1 cellular context compared by ENCODE assay signal in the genomic region with DNA sequence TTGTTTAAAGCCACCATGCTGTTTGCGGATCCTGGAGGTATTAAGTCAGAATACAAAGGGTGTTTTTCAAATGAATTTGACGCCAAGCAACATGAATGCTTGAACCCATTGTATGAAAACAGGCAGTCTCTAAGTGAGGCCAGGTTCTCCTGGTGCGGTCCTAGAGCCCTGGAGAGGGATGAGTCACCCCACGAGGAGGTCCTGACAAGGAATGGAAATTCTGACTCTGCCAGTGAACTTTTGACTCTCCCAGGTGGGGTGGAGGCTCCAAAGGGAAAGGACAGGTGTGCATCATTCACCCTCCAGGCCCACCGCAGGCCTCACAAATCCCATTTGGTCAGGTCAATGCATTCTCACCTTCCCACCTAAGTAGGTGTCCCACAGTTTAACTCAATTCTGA.
TF ChIP-seq lines count a peak whose summit lies in the region.

No MANE protein-coding gene starts in this region.

TF ChIP-seq in K562, 482 proteins besides CTCF, POLR2A, EP300 and RAD21 (continues in another document):
- TF ChIP-seq ZBTB43 (CRISPR knock-in tag; IDR thresholded peaks at IDR 0.05) = no peak
- no peak for TF ChIP-seq TAF7 (tag; IDR thresholded peaks at IDR 0.05)
- no peak for TF ChIP-seq ZBTB11 (CRISPR knock-in tag; IDR thresholded peaks at IDR 0.05)
- no peak for TF ChIP-seq TEAD2 (tag; IDR thresholded peaks at IDR 0.05)
- TF ChIP-seq ZNF324 (CRISPR knock-in tag; IDR thresholded peaks at IDR 0.05) = no peak
- TF ChIP-seq KDM4B (IDR thresholded peaks at IDR 0.05; ENCODE audit: borderline replicate concordance in 2 of 2, low read depth in 1 of 2) = no peak
- no peak for TF ChIP-seq MCM7 (IDR thresholded peaks at IDR 0.05)
- no peak for TF ChIP-seq TCF7 (IDR thresholded peaks at IDR 0.05; ENCODE audit: borderline replicate concordance)
- no peak for TF ChIP-seq ZBTB9 (CRISPR knock-in tag; IDR thresholded peaks at IDR 0.05)
- TF ChIP-seq STAT5B (CRISPR knock-in tag; IDR thresholded peaks at IDR 0.05) = no peak
- no peak for TF ChIP-seq VEZF1 (CRISPR knock-in tag; IDR thresholded peaks at IDR 0.05)
- no peak for TF ChIP-seq NBN (IDR thresholded peaks at IDR 0.05; ENCODE audit: low read depth)
- TF ChIP-seq ARID1B (IDR thresholded peaks at IDR 0.05) = 0 out of 2 replicates have a peak, but pooled peaks have one; percentile 43
- TF ChIP-seq NR1H2 (CRISPR knock-in tag; IDR thresholded peaks at IDR 0.05) = no peak
- TF ChIP-seq ZNF830 (CRISPR knock-in tag; IDR thresholded peaks at IDR 0.05) = no peak
- TF ChIP-seq KLF6 (CRISPR knock-in tag; IDR thresholded peaks at IDR 0.05; ENCODE audit: borderline replicate concordance) = no peak
- TF ChIP-seq KDM1A (IDR thresholded peaks at IDR 0.05) = no peak
- TF ChIP-seq ILF3 (IDR thresholded peaks at IDR 0.05; ENCODE audit: borderline replicate concordance) = no peak
- TF ChIP-seq HEY1 (CRISPR knock-in tag; IDR thresholded peaks at IDR 0.05; ENCODE audit: borderline replicate concordance) = no peak
- TF ChIP-seq FOSL1 (tag; conservative IDR thresholded peaks at IDR 0.05) = peak; percentile 94
- no peak for TF ChIP-seq ZNF3 (CRISPR knock-in tag; IDR thresholded peaks at IDR 0.05)
- no peak for TF ChIP-seq HMGXB4 (CRISPR knock-in tag; IDR thresholded peaks at IDR 0.05)
- TF ChIP-seq CSDE1 (IDR thresholded peaks at IDR 0.05) = no peak
- TF ChIP-seq SRSF1 (IDR thresholded peaks at IDR 0.05; ENCODE audit: low read depth, low read length) = no peak
- TF ChIP-seq CHD1 (IDR thresholded peaks at IDR 0.05; ENCODE audit: low read length) = no peak
- TF ChIP-seq RB1 (IDR thresholded peaks at IDR 0.05; ENCODE audit: low read depth) = no peak
- TF ChIP-seq ELK1 (CRISPR knock-in tag; IDR thresholded peaks at IDR 0.05) = no peak
- TF ChIP-seq ZNF347 (CRISPR knock-in tag; IDR thresholded peaks at IDR 0.05; ENCODE audit: low read depth) = no peak
- TF ChIP-seq, protein P1, sequence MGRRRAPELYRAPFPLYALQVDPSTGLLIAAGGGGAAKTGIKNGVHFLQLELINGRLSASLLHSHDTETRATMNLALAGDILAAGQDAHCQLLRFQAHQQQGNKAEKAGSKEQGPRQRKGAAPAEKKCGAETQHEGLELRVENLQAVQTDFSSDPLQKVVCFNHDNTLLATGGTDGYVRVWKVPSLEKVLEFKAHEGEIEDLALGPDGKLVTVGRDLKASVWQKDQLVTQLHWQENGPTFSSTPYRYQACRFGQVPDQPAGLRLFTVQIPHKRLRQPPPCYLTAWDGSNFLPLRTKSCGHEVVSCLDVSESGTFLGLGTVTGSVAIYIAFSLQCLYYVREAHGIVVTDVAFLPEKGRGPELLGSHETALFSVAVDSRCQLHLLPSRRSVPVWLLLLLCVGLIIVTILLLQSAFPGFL (CRISPR knock-in tag; IDR thresholded peaks at IDR 0.05) = no peak
- TF ChIP-seq KHSRP (IDR thresholded peaks at IDR 0.05) = no peak
- 0 out of 2 replicates have a peak, but pooled peaks have one; percentile 31 for TF ChIP-seq JUNB (CRISPR knock-in tag; conservative IDR thresholded peaks at IDR 0.05)
- no peak for TF ChIP-seq SRF (CRISPR knock-in tag; IDR thresholded peaks at IDR 0.05)
- TF ChIP-seq BACH1 (tag; IDR thresholded peaks at IDR 0.05) = no peak
- 0 out of 2 replicates have a peak, but pooled peaks have one; percentile 20 for TF ChIP-seq DPF2 (IDR thresholded peaks at IDR 0.05)
- no peak for TF ChIP-seq ZNF398 (CRISPR knock-in tag; IDR thresholded peaks at IDR 0.05)
- TF ChIP-seq ADNP (tag; IDR thresholded peaks at IDR 0.05) = no peak
- TF ChIP-seq ZNF263 (CRISPR knock-in tag; IDR thresholded peaks at IDR 0.05; ENCODE audit: borderline replicate concordance) = no peak
- no peak for TF ChIP-seq DIDO1 (tag; IDR thresholded peaks at IDR 0.05; ENCODE audit: low read depth)
- no peak for TF ChIP-seq YBX1 (IDR thresholded peaks at IDR 0.05)
- TF ChIP-seq, protein P2, sequence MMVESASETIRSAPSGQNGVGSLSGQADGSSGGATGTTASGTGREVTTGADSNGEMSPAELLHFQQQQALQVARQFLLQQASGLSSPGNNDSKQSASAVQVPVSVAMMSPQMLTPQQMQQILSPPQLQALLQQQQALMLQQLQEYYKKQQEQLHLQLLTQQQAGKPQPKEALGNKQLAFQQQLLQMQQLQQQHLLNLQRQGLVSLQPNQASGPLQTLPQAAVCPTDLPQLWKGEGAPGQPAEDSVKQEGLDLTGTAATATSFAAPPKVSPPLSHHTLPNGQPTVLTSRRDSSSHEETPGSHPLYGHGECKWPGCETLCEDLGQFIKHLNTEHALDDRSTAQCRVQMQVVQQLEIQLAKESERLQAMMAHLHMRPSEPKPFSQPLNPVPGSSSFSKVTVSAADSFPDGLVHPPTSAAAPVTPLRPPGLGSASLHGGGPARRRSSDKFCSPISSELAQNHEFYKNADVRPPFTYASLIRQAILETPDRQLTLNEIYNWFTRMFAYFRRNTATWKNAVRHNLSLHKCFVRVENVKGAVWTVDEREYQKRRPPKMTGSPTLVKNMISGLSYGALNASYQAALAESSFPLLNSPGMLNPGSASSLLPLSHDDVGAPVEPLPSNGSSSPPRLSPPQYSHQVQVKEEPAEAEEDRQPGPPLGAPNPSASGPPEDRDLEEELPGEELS (CRISPR knock-in tag; IDR thresholded peaks at IDR 0.05; ENCODE audit: borderline replicate concordance) = no peak
- TF ChIP-seq SMARCA4 (IDR thresholded peaks at IDR 0.05) = 0 out of 2 replicates have a peak, but pooled peaks have one; percentile 45
- TF ChIP-seq SAP30 (IDR thresholded peaks at IDR 0.05; ENCODE audit: borderline replicate concordance, insufficient read depth, low read depth, low read length, poor library complexity, severe bottlenecking) = no peak
